ENCODE assay signal across 8 cellular contexts in the genomic region with DNA sequence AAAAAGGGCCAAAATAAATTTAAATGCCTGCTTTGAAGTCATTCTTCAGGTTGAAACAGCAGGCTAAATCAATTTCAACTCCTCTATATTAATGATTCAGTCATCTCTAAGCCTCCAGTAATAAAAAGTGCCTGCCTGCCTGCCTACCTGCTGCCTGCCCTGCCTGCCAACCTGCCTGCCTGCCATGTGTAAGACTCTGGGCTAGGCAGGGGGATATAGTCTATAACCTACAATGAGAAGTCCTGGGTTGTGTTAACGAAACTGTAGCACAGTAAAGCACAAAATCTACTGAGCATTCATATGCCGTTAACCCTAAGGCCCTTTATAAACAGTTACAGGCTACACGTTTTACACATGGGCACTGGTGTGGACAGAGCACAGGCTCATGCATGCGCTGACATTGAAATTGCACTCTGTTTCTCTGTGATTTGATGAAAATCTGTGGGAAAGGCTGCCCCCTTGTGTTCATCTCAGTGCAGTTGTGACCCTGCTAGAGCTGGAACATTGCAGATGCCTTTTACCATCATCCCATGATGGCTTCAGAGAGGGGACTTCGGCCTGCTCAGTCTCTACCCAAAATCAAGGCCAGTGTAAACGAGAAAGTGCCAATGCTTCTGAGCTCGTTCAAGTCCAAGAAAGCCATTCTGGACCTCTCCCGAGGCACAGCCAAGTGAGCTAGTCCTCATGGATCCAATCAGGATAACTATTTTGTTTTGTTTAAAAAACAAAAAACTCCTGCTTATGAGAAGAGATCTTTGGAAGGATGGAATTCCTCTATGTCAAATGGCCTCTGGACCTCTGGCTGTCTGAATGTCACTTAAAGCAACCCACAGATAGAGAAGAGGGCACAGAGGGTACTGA.
DNase-seq lines count a peak whose midpoint lies in the region; ATAC-seq and TF ChIP-seq lines count a peak whose summit lies in the region.

No MANE protein-coding gene starts in this region.

- H3K36me3 Mint-ChIP-seq in HFFc6 (ENCODE audit: low read depth) (peaks cover 5% of the 10 kb centered on the region), T-helper 17 cell (ENCODE audit: low read depth) (peaks cover 3% of the 10 kb centered on the region)

- peak; percentile 80 for DNase-seq in DMS 273 (lab: John Stamatoyannopoulos, UW; ENCODE audit: unreplicated experiment)
- no peak for DNase-seq in DMS 273 treated with DMSO at 0.1 percent for 48 hours (lab: John Stamatoyannopoulos, UW)
- DNase-seq in HFFc6 = peak; percentile 72
- DNase-seq in NAMALWA (ENCODE audit: low spot score) = peak; percentile 87
- DNase-seq in T-helper 17 cell = peak in 2 of 3 donors; percentile 12 to 34
- DNase-seq in ascending aorta (ENCODE audit: low spot score in 2 of 2) = peak in 1 of 2 donors; percentile 68
- DNase-seq in hepatic stellate cell (ENCODE audit: low spot score) = peak; percentile 50
- peak; percentile 60 to 62 for DNase-seq in gastrocnemius medialis

- ATAC-seq in T-helper 17 cell (peak; percentile 77), gastrocnemius medialis (peak; percentile 78 to 81)

- no peaks in the 10 kb centered on the region for H3K36me3 ChIP-seq in ascending aorta
- H3K36me3 ChIP-seq in gastrocnemius medialis = no peaks in the 10 kb centered on the region

- H3K4me1 ChIP-seq in ascending aorta (no peaks in the 10 kb centered on the region), gastrocnemius medialis (peaks cover 27 to 32% of the 10 kb centered on the region in 2 donors)

- H3K4me3 Mint-ChIP-seq in HFFc6 (no peak overlapping the region), T-helper 17 cell (no peak overlapping the region)

- H3K27ac ChIP-seq in ascending aorta = no peak overlapping the region
- peak overlapping the region in 2 of 4 donors; percentile 2 to 36 for H3K27ac ChIP-seq in gastrocnemius medialis

- H3K27me3 Mint-ChIP-seq in HFFc6 (ENCODE audit: insufficient read depth) (no peaks in the 10 kb centered on the region; the same call in 1 of the 2 replicates), T-helper 17 cell (no peaks in the 10 kb centered on the region)

- intact Hi-C loops in ascending aorta (cut with DNase I) = loop anchor here (5.0 kb wide), 2 partner anchors 151 to 716 kb away; a partner anchor contains a TSS
- intact Hi-C loops in gastrocnemius medialis (cut with DNase I; ENCODE audit: low total_unique reads) = loop anchor here (1.0 to 5.0 kb wide), 4 partner anchors 56 to 717 kb away; a partner anchor contains a TSS

- H3K27ac Mint-ChIP-seq in HFFc6 (peak overlapping the region; percentile 64; the same call in 1 of the 2 replicates), T-helper 17 cell (no peak overlapping the region)

- H3K9me3 Mint-ChIP-seq in HFFc6 = no peaks in the 10 kb centered on the region

- in situ Hi-C loops in gastrocnemius medialis (cut with MboI; ENCODE audit: low sequenced_read_pairs in 4 of 4) = loop anchor here in 1 of 4 donors (10.0 kb wide), 1 partner anchor 83 kb away; no protein-coding TSS in a partner anchor

- H3K9me3 ChIP-seq in T-helper 17 cell (ENCODE audit: control insufficient read depth, low read length, poor library complexity, severe bottlenecking) = no peaks in the 10 kb centered on the region
- H3K9me3 ChIP-seq in ascending aorta = no peaks in the 10 kb centered on the region
- no peaks in the 10 kb centered on the region for H3K9me3 ChIP-seq in gastrocnemius medialis

- no peak overlapping the region for H3K4me3 ChIP-seq in ascending aorta
- H3K4me3 ChIP-seq in gastrocnemius medialis = no peak overlapping the region

- TF ChIP-seq CTCF in HFFc6 (IDR thresholded peaks at IDR 0.05) (peak; percentile 93), ascending aorta (IDR thresholded peaks at IDR 0.05) (peak; percentile 42 to 80 (median 65)), gastrocnemius medialis (IDR thresholded peaks at IDR 0.05 in 4 of 5, conservative IDR thresholded peaks at IDR 0.05 in 1 of 5) (peak; percentile 64 to 86 (median 81))

- TF ChIP-seq POLR2A in gastrocnemius medialis (IDR thresholded peaks at IDR 0.05) = no peak

- H3K27me3 ChIP-seq in ascending aorta = no peaks in the 10 kb centered on the region
- H3K27me3 ChIP-seq in gastrocnemius medialis = no peaks in the 10 kb centered on the region

- peaks cover 29% of the 10 kb centered on the region for H3K4me1 Mint-ChIP-seq in HFFc6 (ENCODE audit: low read depth)
- H3K4me1 Mint-ChIP-seq in T-helper 17 cell = peaks cover 6% of the 10 kb centered on the region
